ENCODE assay signal across 11 cellular contexts in the genomic region with DNA sequence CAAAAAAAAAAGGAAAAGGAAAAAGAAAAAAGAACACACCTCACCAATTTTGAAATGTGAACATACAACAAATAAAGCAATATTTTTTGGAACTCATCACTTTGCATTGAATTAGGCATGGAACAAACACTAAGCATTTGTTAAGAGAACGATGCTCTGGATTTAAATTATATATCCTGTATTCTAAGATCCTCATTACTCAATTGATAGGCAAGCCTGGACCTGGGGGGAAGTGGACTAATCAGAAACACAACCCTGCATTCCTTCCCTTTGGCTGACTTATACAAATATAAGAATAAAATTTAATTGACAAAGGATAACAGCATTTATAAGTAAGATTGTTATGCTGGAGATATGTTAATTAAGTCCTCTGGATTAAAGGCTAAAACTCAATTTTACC. TPM values are rescaled to one million over a fixed set of nuclear protein-coding genes. Genes with fewer than 3 reads are reported as not detected.
A peak's percentile ranks its signal among the peaks of the same experiment; 100 is the strongest.
DNase-seq lines count a peak whose midpoint lies in the region; ATAC-seq and TF ChIP-seq lines count a peak whose summit lies in the region.
"Had no signal": no experiment of that assay in that cellular context is flagged by ENCODE, and none has a peak within 500 bp of the region (broad histone marks: within the 10 kb centered on the region; RNA-seq: fewer than 3 reads in every experiment).

No MANE protein-coding gene starts in this region.

- TF ChIP-seq POLR2A in gastroesophageal sphincter (IDR thresholded peaks at IDR 0.05): no peak

- H3K4me3 ChIP-seq in SJCRH30 (peak overlapping the region; percentile 93; the same call in 1 of the 2 replicates), gastroesophageal sphincter (peak overlapping the region in 1 of 2 donors; percentile 86), skeletal muscle cell (ENCODE audit: low read depth, low read length) (peak overlapping the region; percentile 83)

- 32 to 45% methylated on average over 1 of the region's 1 CpG for WGBS in gastroesophageal sphincter (ENCODE audit: low coverage in 1 of 2), 2 donors

- TF ChIP-seq CTCF in gastroesophageal sphincter (IDR thresholded peaks at IDR 0.05): no peak
- no peak for TF ChIP-seq CTCF in omental fat pad (IDR thresholded peaks at IDR 0.05)

- no peak for TF ChIP-seq EP300 in gastroesophageal sphincter (IDR thresholded peaks at IDR 0.05)

- DNase-seq in GM03348 (ENCODE audit: low spot score): peak; percentile 36
- DNase-seq in SJCRH30: no peak
- DNase-seq in skeletal muscle cell (ENCODE audit: low read depth): no peak
- DNase-seq in omental fat pad (ENCODE audit: low spot score): no peak
- DNase-seq in NCI-H526 treated with DMSO at 0.1 percent for 48 hours (lab: John Stamatoyannopoulos, UW): no peak
- DNase-seq in NK-92 (lab: John Stamatoyannopoulos, UW; ENCODE audit: unreplicated experiment): no peak
- DNase-seq: hypothalamus, nucleus accumbens had no signal

- no peak for ATAC-seq in gastroesophageal sphincter
- ATAC-seq in HG02870 (IDR thresholded peaks at IDR 0.05; ENCODE audit: unreplicated experiment): no peak
- no peak for ATAC-seq in omental fat pad (ENCODE audit: low FRiP score)

- peaks cover 5% of the 10 kb centered on the region for H3K36me3 ChIP-seq in SJCRH30
- H3K36me3 ChIP-seq in gastroesophageal sphincter: no peaks in the 10 kb centered on the region

- peaks cover 15% of the 10 kb centered on the region for H3K4me1 ChIP-seq in SJCRH30
- peaks cover 0 to 61% (median 4%) of the 10 kb centered on the region in 3 donors for H3K4me1 ChIP-seq in gastroesophageal sphincter

- H3K27ac ChIP-seq in SJCRH30 (no peak overlapping the region), gastroesophageal sphincter (peak overlapping the region in 3 of 4 donors; percentile 93 to 98 (median 94))

- no peaks in the 10 kb centered on the region for H3K9me3 ChIP-seq in SJCRH30 (replicated peaks)
- H3K9me3 ChIP-seq in gastroesophageal sphincter: no peaks in the 10 kb centered on the region

- H3K27me3 ChIP-seq in SJCRH30 (no peaks in the 10 kb centered on the region), gastroesophageal sphincter (peaks cover 52% of the 10 kb centered on the region)

RNA-seq across cellular contexts. Expression of a gene that starts 2.2 kb away (rescaled TPM):
- total RNA-seq in SJCRH30 (2014; rRNA removed; shearing (Covaris generic)): 45.9 and 47.4 TPM in 2 replicates
- total RNA-seq in gastroesophageal sphincter (10 to 100 TPM; 28.2 to 78.3 (median 44.5) TPM), omental fat pad (10 to 100 TPM in 3 of 4 donors, 1 to 10 TPM in 1; 7.4 to 32.3 (median 14.5) TPM)

RNA-seq across cellular contexts. Expression of a gene that starts 19.8 kb away (rescaled TPM):
- not detected in 2 replicates for total RNA-seq in SJCRH30 (2014; rRNA removed; shearing (Covaris generic))
- total RNA-seq in gastroesophageal sphincter (1 to 10 TPM; 1.1 to 2.5 (median 1.5) TPM), omental fat pad (10 to 100 TPM in 1 of 4 donors, 1 to 10 TPM in 3; 2.1 to 17.8 (median 3.0) TPM)
- total RNA-seq: Daoy had no signal
